In the genomic region with DNA sequence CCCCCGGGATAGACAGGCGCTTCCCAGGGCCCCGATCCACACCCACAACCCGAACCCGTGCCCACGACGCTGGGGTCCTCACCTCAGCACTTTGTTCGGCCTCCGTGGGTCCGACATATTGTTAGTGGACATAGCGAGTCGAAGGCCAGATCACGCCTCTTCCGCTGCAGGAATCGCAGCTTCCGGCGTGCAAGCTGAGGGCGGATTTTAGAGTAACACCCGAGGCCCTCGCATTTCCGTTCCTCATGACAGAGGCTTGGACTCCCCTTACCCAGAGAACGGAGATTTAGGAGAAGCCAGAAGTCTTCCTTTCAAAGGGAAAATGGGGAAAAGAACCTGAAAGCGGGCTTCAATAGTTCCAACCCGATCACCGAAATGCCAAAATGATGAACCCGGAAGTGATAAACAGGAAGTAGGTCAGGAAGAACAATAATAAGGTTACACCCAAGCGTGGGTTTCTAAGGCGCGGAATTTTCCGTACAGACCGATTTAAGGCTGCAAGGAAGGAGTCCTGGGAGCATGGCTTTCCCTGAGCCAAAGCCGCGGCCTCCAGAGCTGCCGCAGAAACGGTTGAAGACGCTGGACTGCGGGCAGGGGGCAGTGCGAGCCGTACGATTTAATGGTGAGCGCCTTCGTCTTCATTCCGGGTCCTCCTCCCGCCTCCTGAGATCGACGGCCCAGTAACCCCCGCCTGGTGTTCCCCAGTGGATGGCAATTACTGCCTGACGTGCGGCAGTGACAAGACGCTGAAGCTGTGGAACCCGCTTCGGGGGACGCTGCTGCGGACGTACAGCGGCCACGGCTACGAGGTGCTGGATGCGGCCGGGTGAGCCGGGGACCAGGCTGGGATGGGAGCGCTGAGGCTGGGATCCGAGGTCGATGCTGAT, we compare ENCODE assay signal across 1 cellular context.
TF ChIP-seq lines count a peak whose summit lies in the region.

No MANE protein-coding gene starts in this region.

TF ChIP-seq in WTC11, 78 proteins besides CTCF, POLR2A, EP300 and RAD21 (continued from another document):
- TF ChIP-seq, protein P1, sequence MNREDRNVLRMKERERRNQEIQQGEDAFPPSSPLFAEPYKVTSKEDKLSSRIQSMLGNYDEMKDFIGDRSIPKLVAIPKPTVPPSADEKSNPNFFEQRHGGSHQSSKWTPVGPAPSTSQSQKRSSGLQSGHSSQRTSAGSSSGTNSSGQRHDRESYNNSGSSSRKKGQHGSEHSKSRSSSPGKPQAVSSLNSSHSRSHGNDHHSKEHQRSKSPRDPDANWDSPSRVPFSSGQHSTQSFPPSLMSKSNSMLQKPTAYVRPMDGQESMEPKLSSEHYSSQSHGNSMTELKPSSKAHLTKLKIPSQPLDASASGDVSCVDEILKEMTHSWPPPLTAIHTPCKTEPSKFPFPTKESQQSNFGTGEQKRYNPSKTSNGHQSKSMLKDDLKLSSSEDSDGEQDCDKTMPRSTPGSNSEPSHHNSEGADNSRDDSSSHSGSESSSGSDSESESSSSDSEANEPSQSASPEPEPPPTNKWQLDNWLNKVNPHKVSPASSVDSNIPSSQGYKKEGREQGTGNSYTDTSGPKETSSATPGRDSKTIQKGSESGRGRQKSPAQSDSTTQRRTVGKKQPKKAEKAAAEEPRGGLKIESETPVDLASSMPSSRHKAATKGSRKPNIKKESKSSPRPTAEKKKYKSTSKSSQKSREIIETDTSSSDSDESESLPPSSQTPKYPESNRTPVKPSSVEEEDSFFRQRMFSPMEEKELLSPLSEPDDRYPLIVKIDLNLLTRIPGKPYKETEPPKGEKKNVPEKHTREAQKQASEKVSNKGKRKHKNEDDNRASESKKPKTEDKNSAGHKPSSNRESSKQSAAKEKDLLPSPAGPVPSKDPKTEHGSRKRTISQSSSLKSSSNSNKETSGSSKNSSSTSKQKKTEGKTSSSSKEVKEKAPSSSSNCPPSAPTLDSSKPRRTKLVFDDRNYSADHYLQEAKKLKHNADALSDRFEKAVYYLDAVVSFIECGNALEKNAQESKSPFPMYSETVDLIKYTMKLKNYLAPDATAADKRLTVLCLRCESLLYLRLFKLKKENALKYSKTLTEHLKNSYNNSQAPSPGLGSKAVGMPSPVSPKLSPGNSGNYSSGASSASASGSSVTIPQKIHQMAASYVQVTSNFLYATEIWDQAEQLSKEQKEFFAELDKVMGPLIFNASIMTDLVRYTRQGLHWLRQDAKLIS (CRISPR knock-in tag; IDR thresholded peaks at IDR 0.05; ENCODE audit: borderline replicate concordance) = no peak
- TF ChIP-seq NFATC4 (CRISPR knock-in tag; IDR thresholded peaks at IDR 0.05) (0 out of 2 replicates have a peak, but pooled peaks have one; percentile 57), MYBL2 (CRISPR knock-in tag; IDR thresholded peaks at IDR 0.05) (peak; percentile 64; the same call in 1 of the 2 replicates), GABPB1 (CRISPR knock-in tag; IDR thresholded peaks at IDR 0.05) (peak; percentile 87), ATF2 (CRISPR knock-in tag; IDR thresholded peaks at IDR 0.05; ENCODE audit: borderline replicate concordance, low read depth) (0 out of 2 replicates have a peak, but pooled peaks have one; percentile 11), RELA (CRISPR knock-in tag; IDR thresholded peaks at IDR 0.05; ENCODE audit: borderline replicate concordance) (peak; percentile 60; the same call in 1 of the 2 replicates), SP1 (CRISPR knock-in tag; conservative IDR thresholded peaks at IDR 0.05) (peak; percentile 81), ARID4B (CRISPR knock-in tag; IDR thresholded peaks at IDR 0.05; ENCODE audit: borderline replicate concordance) (peak; percentile 57; the same call in 1 of the 2 replicates), EMX1 (CRISPR knock-in tag; IDR thresholded peaks at IDR 0.05) (peak; percentile 66; the same call in 1 of the 2 replicates), CREM (CRISPR knock-in tag; IDR thresholded peaks at IDR 0.05) (peak; percentile 85), ESRRA (CRISPR knock-in tag; IDR thresholded peaks at IDR 0.05; ENCODE audit: borderline replicate concordance) (0 out of 2 replicates have a peak, but pooled peaks have one; percentile 12)
- TF ChIP-seq, protein P2, sequence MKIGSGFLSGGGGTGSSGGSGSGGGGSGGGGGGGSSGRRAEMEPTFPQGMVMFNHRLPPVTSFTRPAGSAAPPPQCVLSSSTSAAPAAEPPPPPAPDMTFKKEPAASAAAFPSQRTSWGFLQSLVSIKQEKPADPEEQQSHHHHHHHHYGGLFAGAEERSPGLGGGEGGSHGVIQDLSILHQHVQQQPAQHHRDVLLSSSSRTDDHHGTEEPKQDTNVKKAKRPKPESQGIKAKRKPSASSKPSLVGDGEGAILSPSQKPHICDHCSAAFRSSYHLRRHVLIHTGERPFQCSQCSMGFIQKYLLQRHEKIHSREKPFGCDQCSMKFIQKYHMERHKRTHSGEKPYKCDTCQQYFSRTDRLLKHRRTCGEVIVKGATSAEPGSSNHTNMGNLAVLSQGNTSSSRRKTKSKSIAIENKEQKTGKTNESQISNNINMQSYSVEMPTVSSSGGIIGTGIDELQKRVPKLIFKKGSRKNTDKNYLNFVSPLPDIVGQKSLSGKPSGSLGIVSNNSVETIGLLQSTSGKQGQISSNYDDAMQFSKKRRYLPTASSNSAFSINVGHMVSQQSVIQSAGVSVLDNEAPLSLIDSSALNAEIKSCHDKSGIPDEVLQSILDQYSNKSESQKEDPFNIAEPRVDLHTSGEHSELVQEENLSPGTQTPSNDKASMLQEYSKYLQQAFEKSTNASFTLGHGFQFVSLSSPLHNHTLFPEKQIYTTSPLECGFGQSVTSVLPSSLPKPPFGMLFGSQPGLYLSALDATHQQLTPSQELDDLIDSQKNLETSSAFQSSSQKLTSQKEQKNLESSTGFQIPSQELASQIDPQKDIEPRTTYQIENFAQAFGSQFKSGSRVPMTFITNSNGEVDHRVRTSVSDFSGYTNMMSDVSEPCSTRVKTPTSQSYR (CRISPR knock-in tag; IDR thresholded peaks at IDR 0.05) = no peak
- TF ChIP-seq, protein P3, sequence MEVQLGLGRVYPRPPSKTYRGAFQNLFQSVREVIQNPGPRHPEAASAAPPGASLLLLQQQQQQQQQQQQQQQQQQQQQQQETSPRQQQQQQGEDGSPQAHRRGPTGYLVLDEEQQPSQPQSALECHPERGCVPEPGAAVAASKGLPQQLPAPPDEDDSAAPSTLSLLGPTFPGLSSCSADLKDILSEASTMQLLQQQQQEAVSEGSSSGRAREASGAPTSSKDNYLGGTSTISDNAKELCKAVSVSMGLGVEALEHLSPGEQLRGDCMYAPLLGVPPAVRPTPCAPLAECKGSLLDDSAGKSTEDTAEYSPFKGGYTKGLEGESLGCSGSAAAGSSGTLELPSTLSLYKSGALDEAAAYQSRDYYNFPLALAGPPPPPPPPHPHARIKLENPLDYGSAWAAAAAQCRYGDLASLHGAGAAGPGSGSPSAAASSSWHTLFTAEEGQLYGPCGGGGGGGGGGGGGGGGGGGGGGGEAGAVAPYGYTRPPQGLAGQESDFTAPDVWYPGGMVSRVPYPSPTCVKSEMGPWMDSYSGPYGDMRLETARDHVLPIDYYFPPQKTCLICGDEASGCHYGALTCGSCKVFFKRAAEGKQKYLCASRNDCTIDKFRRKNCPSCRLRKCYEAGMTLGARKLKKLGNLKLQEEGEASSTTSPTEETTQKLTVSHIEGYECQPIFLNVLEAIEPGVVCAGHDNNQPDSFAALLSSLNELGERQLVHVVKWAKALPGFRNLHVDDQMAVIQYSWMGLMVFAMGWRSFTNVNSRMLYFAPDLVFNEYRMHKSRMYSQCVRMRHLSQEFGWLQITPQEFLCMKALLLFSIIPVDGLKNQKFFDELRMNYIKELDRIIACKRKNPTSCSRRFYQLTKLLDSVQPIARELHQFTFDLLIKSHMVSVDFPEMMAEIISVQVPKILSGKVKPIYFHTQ (CRISPR knock-in tag; IDR thresholded peaks at IDR 0.05) = 0 out of 2 replicates have a peak, but pooled peaks have one; percentile 19
- TF ChIP-seq, protein P4, sequence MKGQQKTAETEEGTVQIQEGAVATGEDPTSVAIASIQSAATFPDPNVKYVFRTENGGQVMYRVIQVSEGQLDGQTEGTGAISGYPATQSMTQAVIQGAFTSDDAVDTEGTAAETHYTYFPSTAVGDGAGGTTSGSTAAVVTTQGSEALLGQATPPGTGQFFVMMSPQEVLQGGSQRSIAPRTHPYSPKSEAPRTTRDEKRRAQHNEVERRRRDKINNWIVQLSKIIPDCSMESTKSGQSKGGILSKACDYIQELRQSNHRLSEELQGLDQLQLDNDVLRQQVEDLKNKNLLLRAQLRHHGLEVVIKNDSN (CRISPR knock-in tag; IDR thresholded peaks at IDR 0.05) = peak; percentile 19; the same call in 1 of the 2 replicates
